1 cellular context compared by ENCODE assay signal in genomic region chr17:82037889-82038195, GRCh38.
TF ChIP-seq lines count a peak whose summit lies in the region.

No MANE protein-coding gene starts in this region.

TF ChIP-seq in H1, 55 proteins besides CTCF, POLR2A, EP300 and RAD21:
- TF ChIP-seq, protein P1, sequence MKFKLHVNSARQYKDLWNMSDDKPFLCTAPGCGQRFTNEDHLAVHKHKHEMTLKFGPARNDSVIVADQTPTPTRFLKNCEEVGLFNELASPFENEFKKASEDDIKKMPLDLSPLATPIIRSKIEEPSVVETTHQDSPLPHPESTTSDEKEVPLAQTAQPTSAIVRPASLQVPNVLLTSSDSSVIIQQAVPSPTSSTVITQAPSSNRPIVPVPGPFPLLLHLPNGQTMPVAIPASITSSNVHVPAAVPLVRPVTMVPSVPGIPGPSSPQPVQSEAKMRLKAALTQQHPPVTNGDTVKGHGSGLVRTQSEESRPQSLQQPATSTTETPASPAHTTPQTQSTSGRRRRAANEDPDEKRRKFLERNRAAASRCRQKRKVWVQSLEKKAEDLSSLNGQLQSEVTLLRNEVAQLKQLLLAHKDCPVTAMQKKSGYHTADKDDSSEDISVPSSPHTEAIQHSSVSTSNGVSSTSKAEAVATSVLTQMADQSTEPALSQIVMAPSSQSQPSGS (IDR thresholded peaks at IDR 0.05; ENCODE audit: low read length) = no peak
- TF ChIP-seq FOSL1 (IDR thresholded peaks at IDR 0.05; ENCODE audit: insufficient read depth, low read depth, low read length) (no peak), CREB1 (IDR thresholded peaks at IDR 0.05) (no peak), TCF12 (IDR thresholded peaks at IDR 0.05; ENCODE audit: low read depth, low read length) (no peak), BCL11A (IDR thresholded peaks at IDR 0.05; ENCODE audit: low read depth in 2 of 2, low read length in 2 of 2) (no peak), SRF (IDR thresholded peaks at IDR 0.05; ENCODE audit: low read depth, low read length) (no peak), GTF2F1 (IDR thresholded peaks at IDR 0.05; ENCODE audit: borderline replicate concordance, low read depth, low read length) (no peak), SIN3A (conservative IDR thresholded peaks at IDR 0.05 in 1 of 2, IDR thresholded peaks at IDR 0.05 in 1 of 2; ENCODE audit: low read depth in 1 of 2, low read length in 2 of 2) (no peak), BRCA1 (IDR thresholded peaks at IDR 0.05; ENCODE audit: low read depth, low read length) (no peak), TAF1 (IDR thresholded peaks at IDR 0.05; ENCODE audit: low read depth, low read length) (no peak), RBBP5 (IDR thresholded peaks at IDR 0.05; ENCODE audit: borderline replicate concordance, low read depth, low read length) (no peak)
